In the genomic region with DNA sequence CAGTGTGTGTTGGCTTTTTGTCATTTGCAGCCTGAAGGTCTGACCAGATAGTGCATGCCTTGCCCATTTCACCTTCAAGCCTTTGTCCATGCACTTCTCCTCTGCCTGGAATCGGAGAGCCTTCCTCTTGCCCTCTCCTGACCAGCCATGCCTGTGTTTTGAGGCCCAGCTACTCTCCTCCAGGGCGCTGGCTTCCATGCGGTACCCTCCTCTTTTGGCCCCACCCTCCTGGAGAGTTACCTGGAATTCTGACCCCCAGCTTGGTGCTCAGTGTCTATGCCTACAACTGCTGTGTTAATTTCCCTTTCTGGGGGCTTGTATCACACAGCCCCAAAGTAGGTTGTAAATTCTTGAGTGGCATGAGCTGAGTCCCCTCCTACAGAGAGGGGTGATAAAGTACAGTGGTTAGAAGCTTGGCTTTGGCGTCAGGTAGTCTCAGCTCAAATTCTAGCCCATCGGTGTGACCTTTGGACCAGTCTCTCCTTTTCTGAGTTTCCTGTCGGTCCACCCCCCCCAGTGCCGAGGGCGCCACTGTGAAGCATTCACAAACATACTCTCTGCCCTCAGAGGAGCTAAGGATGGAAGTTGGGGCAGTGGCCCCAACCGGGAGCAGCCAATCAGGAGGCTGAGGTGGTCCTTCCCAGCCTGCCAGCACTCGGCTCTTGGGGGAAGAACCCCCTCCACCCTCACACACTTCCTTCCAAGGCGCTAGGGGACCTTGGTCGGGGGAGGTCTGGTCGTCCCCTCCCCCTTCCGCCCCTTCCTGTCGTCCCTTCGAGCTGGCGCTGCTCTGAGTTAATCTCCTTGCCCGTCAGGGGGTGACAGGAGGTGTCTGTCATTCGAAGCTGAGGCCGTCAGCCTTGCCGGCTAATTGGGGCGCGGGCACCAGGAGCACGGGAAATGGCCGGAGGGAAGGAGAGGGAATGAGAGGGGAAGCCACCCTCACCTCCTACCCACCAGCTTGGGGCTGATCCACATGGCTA, we compare ENCODE assay signal across 11 cellular contexts.
A peak's percentile ranks its signal among the peaks of the same experiment; 100 is the strongest.
DNase-seq lines count a peak whose midpoint lies in the region; ATAC-seq, FAIRE-seq and TF ChIP-seq lines count a peak whose summit lies in the region.
"Had no signal": no experiment of that assay in that cellular context is flagged by ENCODE, and none has a peak within 500 bp of the region (broad histone marks: within the 10 kb centered on the region; RNA-seq: fewer than 3 reads in every experiment).

No MANE protein-coding gene starts in this region.

- H3K79me2 ChIP-seq in OCI-LY1 (ENCODE audit: insufficient read depth, low read length) = no peaks in the 10 kb centered on the region

- H3K27me3 ChIP-seq in OCI-LY1 (ENCODE audit: insufficient read depth, low read length) (no peaks in the 10 kb centered on the region; the same call in 1 of the 2 replicates), iPS-15b (ENCODE audit: control insufficient read depth, insufficient read depth, low read length) (peaks cover 6% of the 10 kb centered on the region)

- H3K9me2 ChIP-seq in OCI-LY1 (ENCODE audit: low read depth, low read length) = no peaks in the 10 kb centered on the region

- in situ Hi-C loops in GM13977 (cut with MboI; ENCODE audit: low pct_unique_long_range_greater_than_20kb, low sequenced_read_pairs, unreplicated experiment) = no loop called here

- H3K9ac ChIP-seq in OCI-LY1 (ENCODE audit: low read length) = peak overlapping the region; percentile 8; the same call in 1 of the 2 replicates
- peak overlapping the region; percentile 37 for H3K9ac ChIP-seq in iPS-15b (ENCODE audit: low read depth, low read length)

- H3K36me3 ChIP-seq in OCI-LY1 (ENCODE audit: insufficient read depth, low read length) = no peaks in the 10 kb centered on the region
- H3K36me3 ChIP-seq in iPS-15b (ENCODE audit: control insufficient read depth, insufficient read depth, low read length) = no peaks in the 10 kb centered on the region

- H3F3A ChIP-seq in OCI-LY1 (ENCODE audit: insufficient read depth, low read length) = no peaks in the 10 kb centered on the region

- H3K4me3 ChIP-seq in OCI-LY1 (ENCODE audit: low read depth, low read length, poor library complexity, severe bottlenecking) (peak overlapping the region; percentile 3), iPS-15b (ENCODE audit: low read depth, low read length) (peak overlapping the region; percentile 30), retinal pigment epithelial cell (ENCODE audit: low read length) (peak overlapping the region; percentile 19)

- no peaks in the 10 kb centered on the region for H3K9me3 ChIP-seq in OCI-LY1 (ENCODE audit: low read length)
- H3K9me3 ChIP-seq in iPS-15b (ENCODE audit: control insufficient read depth, insufficient read depth, low read length) = no peaks in the 10 kb centered on the region

- TF ChIP-seq CTCF in OCI-LY1 (IDR thresholded peaks at IDR 0.05; ENCODE audit: low read length) (no peak), retinal pigment epithelial cell (conservative IDR thresholded peaks at IDR 0.05; ENCODE audit: low read depth, low read length) (no peak), GM13977 (IDR thresholded peaks at IDR 0.05; ENCODE audit: extremely low read depth, insufficient read depth, missing control alignments) (no peak)

- no peaks in the 10 kb centered on the region for H4K20me1 ChIP-seq in OCI-LY1 (ENCODE audit: insufficient read depth, low read length)

- ATAC-seq in HG03565 (IDR thresholded peaks at IDR 0.05; ENCODE audit: unreplicated experiment) (no peak), GM19351 (IDR thresholded peaks at IDR 0.05; ENCODE audit: unreplicated experiment) (no peak)

- H3K4me2 ChIP-seq in OCI-LY1 (ENCODE audit: low read length) = peak overlapping the region; percentile 31

- no peak overlapping the region for H2AFZ ChIP-seq in OCI-LY1 (ENCODE audit: low read length)

- FAIRE-seq in GM19239 (lab: Jason Lieb, UNC) = peak; percentile 78

- no peak for DNase-seq in GM19239 (ENCODE audit: insufficient read length, low spot score)
- DNase-seq in retinal pigment epithelial cell (ENCODE audit: low read depth) = no peak
- DNase-seq in GM13977 (ENCODE audit: low spot score) = no peak
- DNase-seq in HUDEP-2 (lab: John Stamatoyannopoulos, UW; ENCODE audit: unreplicated experiment in 76 of 76) = no peak
- DNase-seq: DND-41, NCI-H1105 treated with DMSO at 0.1 percent for 48 hours, SHP77 had no signal

- H3K4me1 ChIP-seq in OCI-LY1 (ENCODE audit: insufficient read depth, low read length, severe bottlenecking) (peaks cover 42% of the 10 kb centered on the region), iPS-15b (ENCODE audit: control insufficient read depth, insufficient read depth, low read length) (peaks cover 28% of the 10 kb centered on the region)

- no peak overlapping the region for H3K27ac ChIP-seq in OCI-LY1 (ENCODE audit: low read depth, low read length, poor library complexity, severe bottlenecking)
